Comparison of ENCODE assay signal across 15 cellular contexts in the genomic region with DNA sequence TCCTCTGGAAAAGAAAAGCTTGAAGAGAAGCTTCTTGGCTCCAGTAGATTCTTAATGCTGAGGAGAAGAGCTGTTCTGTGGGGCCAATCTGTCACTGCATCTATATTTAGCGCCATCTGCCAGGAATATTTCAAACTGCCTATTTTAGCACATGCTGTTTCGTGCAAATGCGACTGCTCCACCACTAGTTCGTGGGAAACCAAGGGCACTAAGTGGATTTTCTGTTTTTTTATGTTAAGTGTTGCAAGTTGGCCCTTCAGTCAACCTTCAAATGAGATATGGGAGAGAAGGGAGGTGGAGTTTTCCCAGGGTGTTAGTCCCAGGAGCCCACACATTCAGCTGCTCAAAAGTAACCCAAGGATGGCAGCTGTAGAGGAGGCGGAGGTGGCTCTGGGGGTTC.
DNase-seq lines count a peak whose midpoint lies in the region; ATAC-seq and TF ChIP-seq lines count a peak whose summit lies in the region.
"Had no signal": no experiment of that assay in that cellular context is flagged by ENCODE, and none has a peak within 500 bp of the region (broad histone marks: within the 10 kb centered on the region; RNA-seq: fewer than 3 reads in every experiment).

No MANE protein-coding gene starts in this region.

- H3K36me3 Mint-ChIP-seq in progenitor cell of endocrine pancreas (ENCODE audit: insufficient read depth), result no peaks in the 10 kb centered on the region
- H3K36me3 Mint-ChIP-seq: activated naive CD4-positive, alpha-beta T cell treated with anti-CD3 and anti-CD28 coated beads, Interleukin-2, amount 50 U/mL, for 72 hours had no signal

- TF ChIP-seq CTCF in progenitor cell of endocrine pancreas (IDR thresholded peaks at IDR 0.05; ENCODE audit: unreplicated experiment), result no peak

- no peak overlapping the region for H3K27ac Mint-ChIP-seq in progenitor cell of endocrine pancreas
- H3K27ac Mint-ChIP-seq: activated naive CD4-positive, alpha-beta T cell treated with anti-CD3 and anti-CD28 coated beads, Interleukin-2, amount 50 U/mL, for 72 hours had no signal

- H3K4me3 Mint-ChIP-seq in progenitor cell of endocrine pancreas (ENCODE audit: low read depth), result no peak overlapping the region

- ATAC-seq in activated CD4-positive, CD25-positive, alpha-beta regulatory T cell treated with anti-CD3 and anti-CD28 coated beads, Interleukin-2, amount 50 U/mL, for 24 hours, result no peak
- no peak for ATAC-seq in GM21576 (IDR thresholded peaks at IDR 0.05; ENCODE audit: unreplicated experiment)
- no peak for ATAC-seq in HG02981 (IDR thresholded peaks at IDR 0.05; ENCODE audit: unreplicated experiment)
- ATAC-seq: activated naive CD4-positive, alpha-beta T cell treated with anti-CD3 and anti-CD28 coated beads, Interleukin-2, amount 50 U/mL, for 72 hours; pancreas had no signal

- peak; percentile 25 for DNase-seq in GM03348 (ENCODE audit: low spot score)
- DNase-seq in NCI-H524 (lab: John Stamatoyannopoulos, UW), result peak; percentile 70 to 88
- DNase-seq in fibroblast of gingiva (ENCODE audit: low read depth), result peak; percentile 14
- DNase-seq in retina, result peak; percentile 14
- no peak for DNase-seq in progenitor cell of endocrine pancreas (ENCODE audit: low spot score, unreplicated experiment)
- DNase-seq: activated CD4-positive, alpha-beta T cell treated with anti-CD3 and anti-CD28 coated beads, Interleukin-2, amount 50 U/mL, for 4 hours; effector memory CD4-positive, alpha-beta T cell; GDM1; NCI-H187 treated with DMSO at 0.1 percent for 48 hours; pancreas; uterus had no signal

- no peaks in the 10 kb centered on the region for H3K4me1 Mint-ChIP-seq in progenitor cell of endocrine pancreas (ENCODE audit: low read depth)

- peaks cover 3% of the 10 kb centered on the region for H3K9me3 Mint-ChIP-seq in progenitor cell of endocrine pancreas (ENCODE audit: low read depth)
- H3K9me3 Mint-ChIP-seq: activated naive CD4-positive, alpha-beta T cell treated with anti-CD3 and anti-CD28 coated beads, Interleukin-2, amount 50 U/mL, for 72 hours had no signal

- peaks cover 4% of the 10 kb centered on the region for H3K27me3 Mint-ChIP-seq in progenitor cell of endocrine pancreas
